1 cellular context compared by ENCODE assay signal in the genomic region with DNA sequence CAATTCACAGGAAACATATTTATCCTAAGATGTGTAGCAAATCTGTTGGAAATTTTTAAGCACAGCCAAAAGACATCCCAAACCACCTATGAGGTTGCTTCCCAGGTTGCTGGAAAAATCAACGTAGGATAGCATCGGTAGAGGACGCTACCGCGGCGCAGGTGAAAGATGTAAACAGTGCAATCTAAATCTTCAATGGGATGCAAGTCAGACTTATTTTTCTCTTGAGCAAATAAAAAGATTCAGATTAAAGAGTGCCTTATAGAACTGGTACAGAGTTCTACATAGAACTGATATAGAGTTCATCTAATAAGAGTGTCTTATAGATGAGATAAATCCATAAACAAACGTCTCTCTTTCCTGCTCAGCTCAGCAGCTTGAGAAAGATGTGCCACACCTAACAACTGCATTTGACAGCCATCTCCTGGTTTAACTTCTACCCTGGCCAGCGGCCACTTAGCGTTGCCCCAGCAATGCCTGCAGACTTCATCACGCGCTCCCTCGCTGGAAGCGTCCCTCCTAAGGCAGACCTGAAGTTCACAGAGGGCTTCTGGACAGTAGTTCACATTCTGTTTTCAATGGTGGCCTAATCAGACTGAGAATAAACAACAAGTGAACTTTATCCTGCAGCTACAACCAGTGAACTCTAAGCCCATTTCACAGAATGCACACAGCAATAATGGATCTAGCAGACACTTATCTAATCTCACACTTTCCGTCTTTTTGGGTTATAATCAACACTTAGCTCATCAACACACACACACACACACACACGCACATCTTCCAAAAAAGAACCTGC.
TF ChIP-seq lines count a peak whose summit lies in the region.

No MANE protein-coding gene starts in this region.

TF ChIP-seq in HepG2, 621 proteins besides CTCF, POLR2A, EP300 and RAD21 (continued from another document and continues in another):
- TF ChIP-seq BRF2 (CRISPR knock-in tag; IDR thresholded peaks at IDR 0.05) (no peak), ZNF101 (CRISPR knock-in tag; IDR thresholded peaks at IDR 0.05; ENCODE audit: borderline replicate concordance, low read depth) (no peak), MTA3 (CRISPR knock-in tag; IDR thresholded peaks at IDR 0.05) (no peak), ZNF318 (CRISPR knock-in tag; IDR thresholded peaks at IDR 0.05) (no peak; the same call in 1 of the 2 replicates), ZNF24 (IDR thresholded peaks at IDR 0.05) (peak; percentile 84), NR2F2 (IDR thresholded peaks at IDR 0.05; ENCODE audit: borderline replicate concordance, low read depth) (no peak), BRCA1 (CRISPR knock-in tag; IDR thresholded peaks at IDR 0.05) (no peak), ZNF207 (IDR thresholded peaks at IDR 0.05; ENCODE audit: borderline replicate concordance) (no peak), ZFP82 (CRISPR knock-in tag; IDR thresholded peaks at IDR 0.05; ENCODE audit: borderline replicate concordance) (no peak), ZNF879 (CRISPR knock-in tag; IDR thresholded peaks at IDR 0.05) (no peak), KDM1A (CRISPR knock-in tag; IDR thresholded peaks at IDR 0.05) (peak; percentile 96), ZNF230 (CRISPR knock-in tag; IDR thresholded peaks at IDR 0.05) (no peak), ZNF569 (CRISPR knock-in tag; IDR thresholded peaks at IDR 0.05; ENCODE audit: borderline replicate concordance) (no peak), ELF4 (CRISPR knock-in tag; IDR thresholded peaks at IDR 0.05; ENCODE audit: borderline replicate concordance) (no peak), ZNF839 (CRISPR knock-in tag; IDR thresholded peaks at IDR 0.05; ENCODE audit: borderline replicate concordance) (no peak), RFXANK (CRISPR knock-in tag; IDR thresholded peaks at IDR 0.05) (no peak), ZBTB26 (CRISPR knock-in tag; IDR thresholded peaks at IDR 0.05; ENCODE audit: borderline replicate concordance) (peak; percentile 55; the same call in 1 of the 2 replicates), PHB2 (IDR thresholded peaks at IDR 0.05; ENCODE audit: partially characterized antibody) (no peak), FOXK2 (IDR thresholded peaks at IDR 0.05) (peak; percentile 64), ZNF547 (CRISPR knock-in tag; IDR thresholded peaks at IDR 0.05) (peak; percentile 53; the same call in 1 of the 2 replicates), IRF2 (CRISPR knock-in tag; IDR thresholded peaks at IDR 0.05) (no peak; the same call in 1 of the 2 replicates), ZSCAN29 (CRISPR knock-in tag; conservative IDR thresholded peaks at IDR 0.05) (no peak), SMC3 (IDR thresholded peaks at IDR 0.05; ENCODE audit: low read length) (peak; percentile 40; the same call in 1 of the 2 replicates), REL (CRISPR knock-in tag; conservative IDR thresholded peaks at IDR 0.05) (no peak), ZFYVE20 (CRISPR knock-in tag; IDR thresholded peaks at IDR 0.05; ENCODE audit: borderline replicate concordance, low read depth) (no peak), ZNF138 (CRISPR knock-in tag; IDR thresholded peaks at IDR 0.05; ENCODE audit: low read depth) (no peak), PHF5A (CRISPR knock-in tag; IDR thresholded peaks at IDR 0.05; ENCODE audit: low read depth, unreplicated experiment) (no peak)
- TF ChIP-seq, protein P1, sequence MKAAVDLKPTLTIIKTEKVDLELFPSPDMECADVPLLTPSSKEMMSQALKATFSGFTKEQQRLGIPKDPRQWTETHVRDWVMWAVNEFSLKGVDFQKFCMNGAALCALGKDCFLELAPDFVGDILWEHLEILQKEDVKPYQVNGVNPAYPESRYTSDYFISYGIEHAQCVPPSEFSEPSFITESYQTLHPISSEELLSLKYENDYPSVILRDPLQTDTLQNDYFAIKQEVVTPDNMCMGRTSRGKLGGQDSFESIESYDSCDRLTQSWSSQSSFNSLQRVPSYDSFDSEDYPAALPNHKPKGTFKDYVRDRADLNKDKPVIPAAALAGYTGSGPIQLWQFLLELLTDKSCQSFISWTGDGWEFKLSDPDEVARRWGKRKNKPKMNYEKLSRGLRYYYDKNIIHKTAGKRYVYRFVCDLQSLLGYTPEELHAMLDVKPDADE (CRISPR knock-in tag; IDR thresholded peaks at IDR 0.05): no peak
- TF ChIP-seq, protein P2, sequence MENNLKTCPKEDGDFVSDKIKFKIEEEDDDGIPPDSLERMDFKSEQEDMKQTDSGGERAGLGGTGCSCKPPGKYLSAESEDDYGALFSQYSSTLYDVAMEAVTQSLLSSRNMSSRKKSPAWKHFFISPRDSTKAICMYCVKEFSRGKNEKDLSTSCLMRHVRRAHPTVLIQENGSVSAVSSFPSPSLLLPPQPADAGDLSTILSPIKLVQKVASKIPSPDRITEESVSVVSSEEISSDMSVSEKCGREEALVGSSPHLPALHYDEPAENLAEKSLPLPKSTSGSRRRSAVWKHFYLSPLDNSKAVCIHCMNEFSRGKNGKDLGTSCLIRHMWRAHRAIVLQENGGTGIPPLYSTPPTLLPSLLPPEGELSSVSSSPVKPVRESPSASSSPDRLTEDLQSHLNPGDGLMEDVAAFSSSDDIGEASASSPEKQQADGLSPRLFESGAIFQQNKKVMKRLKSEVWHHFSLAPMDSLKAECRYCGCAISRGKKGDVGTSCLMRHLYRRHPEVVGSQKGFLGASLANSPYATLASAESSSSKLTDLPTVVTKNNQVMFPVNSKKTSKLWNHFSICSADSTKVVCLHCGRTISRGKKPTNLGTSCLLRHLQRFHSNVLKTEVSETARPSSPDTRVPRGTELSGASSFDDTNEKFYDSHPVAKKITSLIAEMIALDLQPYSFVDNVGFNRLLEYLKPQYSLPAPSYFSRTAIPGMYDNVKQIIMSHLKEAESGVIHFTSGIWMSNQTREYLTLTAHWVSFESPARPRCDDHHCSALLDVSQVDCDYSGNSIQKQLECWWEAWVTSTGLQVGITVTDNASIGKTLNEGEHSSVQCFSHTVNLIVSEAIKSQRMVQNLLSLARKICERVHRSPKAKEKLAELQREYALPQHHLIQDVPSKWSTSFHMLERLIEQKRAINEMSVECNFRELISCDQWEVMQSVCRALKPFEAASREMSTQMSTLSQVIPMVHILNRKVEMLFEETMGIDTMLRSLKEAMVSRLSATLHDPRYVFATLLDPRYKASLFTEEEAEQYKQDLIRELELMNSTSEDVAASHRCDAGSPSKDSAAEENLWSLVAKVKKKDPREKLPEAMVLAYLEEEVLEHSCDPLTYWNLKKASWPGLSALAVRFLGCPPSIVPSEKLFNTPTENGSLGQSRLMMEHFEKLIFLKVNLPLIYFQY (CRISPR knock-in tag; IDR thresholded peaks at IDR 0.05; ENCODE audit: borderline replicate concordance): no peak; the same call in 1 of the 2 replicates
- TF ChIP-seq, protein P3, sequence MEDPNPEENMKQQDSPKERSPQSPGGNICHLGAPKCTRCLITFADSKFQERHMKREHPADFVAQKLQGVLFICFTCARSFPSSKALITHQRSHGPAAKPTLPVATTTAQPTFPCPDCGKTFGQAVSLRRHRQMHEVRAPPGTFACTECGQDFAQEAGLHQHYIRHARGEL (CRISPR knock-in tag; IDR thresholded peaks at IDR 0.05): no peak
- TF ChIP-seq, protein P4, sequence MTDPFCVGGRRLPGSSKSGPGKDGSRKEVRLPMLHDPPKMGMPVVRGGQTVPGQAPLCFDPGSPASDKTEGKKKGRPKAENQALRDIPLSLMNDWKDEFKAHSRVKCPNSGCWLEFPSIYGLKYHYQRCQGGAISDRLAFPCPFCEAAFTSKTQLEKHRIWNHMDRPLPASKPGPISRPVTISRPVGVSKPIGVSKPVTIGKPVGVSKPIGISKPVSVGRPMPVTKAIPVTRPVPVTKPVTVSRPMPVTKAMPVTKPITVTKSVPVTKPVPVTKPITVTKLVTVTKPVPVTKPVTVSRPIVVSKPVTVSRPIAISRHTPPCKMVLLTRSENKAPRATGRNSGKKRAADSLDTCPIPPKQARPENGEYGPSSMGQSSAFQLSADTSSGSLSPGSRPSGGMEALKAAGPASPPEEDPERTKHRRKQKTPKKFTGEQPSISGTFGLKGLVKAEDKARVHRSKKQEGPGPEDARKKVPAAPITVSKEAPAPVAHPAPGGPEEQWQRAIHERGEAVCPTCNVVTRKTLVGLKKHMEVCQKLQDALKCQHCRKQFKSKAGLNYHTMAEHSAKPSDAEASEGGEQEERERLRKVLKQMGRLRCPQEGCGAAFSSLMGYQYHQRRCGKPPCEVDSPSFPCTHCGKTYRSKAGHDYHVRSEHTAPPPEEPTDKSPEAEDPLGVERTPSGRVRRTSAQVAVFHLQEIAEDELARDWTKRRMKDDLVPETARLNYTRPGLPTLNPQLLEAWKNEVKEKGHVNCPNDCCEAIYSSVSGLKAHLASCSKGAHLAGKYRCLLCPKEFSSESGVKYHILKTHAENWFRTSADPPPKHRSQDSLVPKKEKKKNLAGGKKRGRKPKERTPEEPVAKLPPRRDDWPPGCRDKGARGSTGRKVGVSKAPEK (CRISPR knock-in tag; IDR thresholded peaks at IDR 0.05; ENCODE audit: borderline replicate concordance): no peak
